Comparison of ENCODE assay signal across 23 cellular contexts in the genomic region with DNA sequence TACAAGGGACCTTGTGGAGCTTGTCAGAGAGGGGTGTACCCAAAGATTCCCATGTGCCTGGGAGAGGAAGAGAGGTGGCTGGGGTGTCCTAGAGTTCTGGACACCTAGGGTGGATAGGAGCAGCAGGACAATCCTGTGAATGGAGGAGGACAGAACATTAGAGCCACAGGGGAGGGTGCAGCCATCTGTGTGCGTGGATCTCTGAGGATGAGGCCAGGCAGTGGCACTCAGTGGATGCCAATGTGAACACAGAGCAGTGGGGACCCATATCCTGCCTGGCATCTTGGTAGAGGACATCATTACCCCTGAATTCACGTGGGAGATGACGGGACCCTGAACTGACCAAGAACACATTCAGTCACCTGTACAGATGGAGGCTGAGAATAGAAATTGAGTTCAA.
"Had no signal": no experiment of that assay in that cellular context is flagged by ENCODE, and none has a peak within 500 bp of the region (broad histone marks: within the 10 kb centered on the region; RNA-seq: fewer than 3 reads in every experiment).

No MANE protein-coding gene starts in this region.

- FAIRE-seq: endometrium, keratinocyte, TTC549, urothelium cell line had no signal

- H3K4me3 ChIP-seq: heart right ventricle, lower lobe of right lung, stomach, suprapubic skin, tibial nerve had no signal

- H3K4me1 ChIP-seq: heart right ventricle, lower lobe of right lung, suprapubic skin, tibial nerve had no signal

- H3K27ac ChIP-seq: heart right ventricle, lower lobe of right lung, stomach, suprapubic skin, tibial nerve, WERI-Rb-1 had no signal

- H3K4me3 Mint-ChIP-seq: activated T-helper 17 cell treated with anti-CD3 and anti-CD28 coated beads, Interleukin-2, amount 50 U/mL, for 72 hours had no signal

- H3K27me3 ChIP-seq: heart right ventricle, stomach, suprapubic skin, tibial nerve had no signal

- DNase-seq: activated CD4-positive, CD25-positive, alpha-beta regulatory T cell treated with anti-CD3 and anti-CD28 coated beads, Interleukin-2, amount 50 U/mL, for 72 hours; activated CD8-positive, alpha-beta memory T cell treated with anti-CD3 and anti-CD28 coated beads, Interleukin-2, amount 50 U/mL, for 4 hours; activated T-cell treated with anti-CD3 and anti-CD28 coated beads, Interleukin-2, amount 50 U/mL, for 24 hours; amygdala; cerebellar nuclear complex; cortex of kidney; heart right ventricle; lower lobe of right lung; nucleus accumbens; stimulated activated CD4-positive, alpha-beta T cell treated with anti-CD3 and anti-CD28 coated beads, Interleukin-12 subunit alpha, Interleukin-12 subunit beta, amount 100 ng/mL, for 4 hours; stimulated activated CD4-positive, alpha-beta T cell treated with anti-CD3 and anti-CD28 coated beads, Interleukin-4, amount 100 ng/mL, for 4 hours; stomach; WERI-Rb-1 had no signal

- ATAC-seq: activated T-helper 17 cell treated with anti-CD3 and anti-CD28 coated beads, Interleukin-2, amount 50 U/mL, for 72 hours; left lobe of liver; lower lobe of right lung had no signal

- H3K4me1 Mint-ChIP-seq: activated T-helper 17 cell treated with anti-CD3 and anti-CD28 coated beads, Interleukin-2, amount 50 U/mL, for 72 hours had no signal

- H3K9me3 Mint-ChIP-seq: activated naive CD4-positive, alpha-beta T cell treated with anti-CD3 and anti-CD28 coated beads, Interleukin-2, amount 50 U/mL, for 72 hours; activated T-cell treated with anti-CD3 and anti-CD28 coated beads, Interleukin-2, amount 50 U/mL, for 24 hours; activated T-helper 17 cell treated with anti-CD3 and anti-CD28 coated beads, Interleukin-2, amount 50 U/mL, for 72 hours; naive thymus-derived CD4-positive, alpha-beta T cell had no signal

- H3K36me3 Mint-ChIP-seq: activated naive CD4-positive, alpha-beta T cell treated with anti-CD3 and anti-CD28 coated beads, Interleukin-2, amount 50 U/mL, for 72 hours; naive thymus-derived CD4-positive, alpha-beta T cell had no signal

- H3K36me3 ChIP-seq: heart right ventricle, lower lobe of right lung, stomach, suprapubic skin, tibial nerve, WERI-Rb-1 had no signal

- H3K27ac Mint-ChIP-seq: activated naive CD4-positive, alpha-beta T cell treated with anti-CD3 and anti-CD28 coated beads, Interleukin-2, amount 50 U/mL, for 72 hours; activated T-helper 17 cell treated with anti-CD3 and anti-CD28 coated beads, Interleukin-2, amount 50 U/mL, for 72 hours had no signal

- H3K9me3 ChIP-seq: heart right ventricle, lower lobe of right lung, stomach, suprapubic skin, tibial nerve had no signal
